ENCODE assay signal across 8 cellular contexts in the genomic region with DNA sequence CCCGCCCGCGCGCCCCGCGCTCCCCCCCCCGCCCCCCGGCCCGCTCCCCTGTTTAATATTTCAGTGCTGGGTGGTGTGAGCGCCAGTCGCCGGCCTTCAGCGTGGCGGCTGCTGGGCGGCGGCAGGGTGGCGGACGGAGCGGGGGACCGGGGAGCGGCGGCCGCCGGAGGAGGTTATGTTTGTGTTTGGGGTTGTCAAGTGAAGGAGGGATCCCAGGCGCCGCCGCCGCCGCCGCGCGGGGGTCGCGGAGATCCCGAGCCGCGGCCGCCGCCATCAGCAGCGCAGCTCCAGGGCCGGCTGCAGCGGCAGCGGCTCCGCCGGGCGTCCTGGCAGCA. TPM values are rescaled to one million over a fixed set of nuclear protein-coding genes. Genes with fewer than 3 reads are reported as not detected.
DNase-seq lines count a peak whose midpoint lies in the region; ATAC-seq and TF ChIP-seq lines count a peak whose summit lies in the region.

A gene (plus strand): TSS at position 82 of the 335 bp plus-strand sequence. CDS start 3,317 bp downstream, outside the sequence.

- H3K27ac ChIP-seq in CD4-positive, CD25-positive, alpha-beta regulatory T cell (ENCODE audit: insufficient read depth, low read length, poor library complexity, severe bottlenecking), result peak within 1 kb of the TSS; percentile 99
- peak within 1 kb of the TSS; percentile 92 for H3K27ac ChIP-seq in endodermal cell (ENCODE audit: low read depth, low read length)
- H3K27ac ChIP-seq in thyroid gland, result peak within 1 kb of the TSS; percentile 81 to 94 (median 93)

- peak within 1 kb of the TSS; percentile 75 for H3K9ac ChIP-seq in endodermal cell (ENCODE audit: extremely low read depth, low read length, poor library complexity, severe bottlenecking)

- H3K4me3 Mint-ChIP-seq in CD4-positive, CD25-positive, alpha-beta regulatory T cell, result peak within 1 kb of the TSS; percentile 96 to 100 (median 97)
- peak within 1 kb of the TSS; percentile 98 for H3K4me3 Mint-ChIP-seq in HFFc6
- H3K4me3 Mint-ChIP-seq in endodermal cell, result peak within 1 kb of the TSS; percentile 94
- peak within 1 kb of the TSS; percentile 92 for H3K4me3 Mint-ChIP-seq in mesothelial cell of epicardium

- peaks cover 21% of the 10 kb centered on the region for H3K36me3 ChIP-seq in CD4-positive, CD25-positive, alpha-beta regulatory T cell (ENCODE audit: control insufficient read depth, insufficient read depth, low read length)
- H3K36me3 ChIP-seq in endodermal cell (ENCODE audit: control insufficient read depth, insufficient read depth, low read length) (peaks cover 30% of the 10 kb centered on the region), thyroid gland (peaks cover 2 to 3% of the 10 kb centered on the region in 2 donors)

- no peak for ATAC-seq in CD4-positive, CD25-positive, alpha-beta regulatory T cell (ENCODE audit: low read depth in 2 of 2)
- ATAC-seq in HG03108 (IDR thresholded peaks at IDR 0.05; ENCODE audit: unreplicated experiment), result no peak

- peak within 1 kb of the TSS; percentile 99 for H3K27ac Mint-ChIP-seq in CD4-positive, CD25-positive, alpha-beta regulatory T cell
- H3K27ac Mint-ChIP-seq in HFFc6, result peak within 1 kb of the TSS; percentile 94
- H3K27ac Mint-ChIP-seq in endodermal cell, result peak within 1 kb of the TSS; percentile 96
- peak within 1 kb of the TSS; percentile 100 for H3K27ac Mint-ChIP-seq in mesothelial cell of epicardium

- peaks cover 31% of the 10 kb centered on the region for H3K4me1 ChIP-seq in CD4-positive, CD25-positive, alpha-beta regulatory T cell (ENCODE audit: control insufficient read depth, insufficient read depth, low read length, poor library complexity, severe bottlenecking)
- H3K4me1 ChIP-seq in endodermal cell (ENCODE audit: control insufficient read depth, insufficient read depth, low read length) (no peaks in the 10 kb centered on the region), thyroid gland (peaks cover 23% of the 10 kb centered on the region in 2 donors)

- intact Hi-C loops in T-helper 1 cell treated with Interleukin-12 subunit alpha and Interleukin-12 subunit beta and Interleukin-4 antibody, amounts not matched to agents 30 ng/mL and 1 ng/mL, for 36 hours (cut with micrococcal nuclease), result loop anchor here (2.0 to 10.0 kb wide), 4 partner anchors 63 to 1563 kb away; a partner anchor contains a TSS
- intact Hi-C loops in thyroid gland (cut with DNase I), result no loop called here

- peaks cover 0 to 10% (median 2%) of the 10 kb centered on the region in 7 donors for H3K9me3 Mint-ChIP-seq in CD4-positive, CD25-positive, alpha-beta regulatory T cell
- H3K9me3 Mint-ChIP-seq in HFFc6 (peaks cover 9% of the 10 kb centered on the region), endodermal cell (peaks cover 6% of the 10 kb centered on the region), mesothelial cell of epicardium (peaks cover 5% of the 10 kb centered on the region)

- 1% methylated on average over 38 of the region's 46 CpGs; no CpG with 5 or more reads in 1 of the 2 experiments for WGBS in endodermal cell (ENCODE audit: insufficient coverage in 1 of 2, insufficient read length in 1 of 2), 2 experiments
- WGBS in thyroid gland, 2 donors, result no CpG with 5 or more reads among the region's 46 CpGs

- no peak for DNase-seq in CD4-positive, CD25-positive, alpha-beta regulatory T cell
- DNase-seq in HFFc6, result no peak
- peak; percentile 75 for DNase-seq in endodermal cell
- peak; percentile 49 to 70 for DNase-seq in mesothelial cell of epicardium (ENCODE audit: low spot score in 2 of 2, unreplicated experiment in 2 of 2)
- peak; percentile 37 to 44 for DNase-seq in thyroid gland
- DNase-seq in superior temporal gyrus (ENCODE audit: extremely low spot score), result no peak

- H3K4me3 ChIP-seq in CD4-positive, CD25-positive, alpha-beta regulatory T cell (ENCODE audit: low read depth, low read length), result peak within 1 kb of the TSS; percentile 89
- H3K4me3 ChIP-seq in endodermal cell (ENCODE audit: low read length) (peak within 1 kb of the TSS; percentile 98), thyroid gland (replicated peaks in 1 of 3) (peak within 1 kb of the TSS; percentile 48 to 83 (median 67))

- H3K9me3 ChIP-seq in CD4-positive, CD25-positive, alpha-beta regulatory T cell (ENCODE audit: control insufficient read depth in 2 of 2, low read length in 2 of 2), result no peaks in the 10 kb centered on the region
- H3K9me3 ChIP-seq in endodermal cell (ENCODE audit: control insufficient read depth, low read length), result peaks cover 26% of the 10 kb centered on the region
- no peaks in the 10 kb centered on the region for H3K9me3 ChIP-seq in thyroid gland

- H3K36me3 Mint-ChIP-seq in CD4-positive, CD25-positive, alpha-beta regulatory T cell, result peaks cover 19% of the 10 kb centered on the region
- H3K36me3 Mint-ChIP-seq in HFFc6 (ENCODE audit: low read depth), result peaks cover 29% of the 10 kb centered on the region
- peaks cover 30% of the 10 kb centered on the region for H3K36me3 Mint-ChIP-seq in endodermal cell (ENCODE audit: low read depth)
- peaks cover 14% of the 10 kb centered on the region for H3K36me3 Mint-ChIP-seq in mesothelial cell of epicardium

- no peaks in the 10 kb centered on the region for H3K27me3 ChIP-seq in CD4-positive, CD25-positive, alpha-beta regulatory T cell (ENCODE audit: control insufficient read depth, insufficient read depth, low read length)
- H3K27me3 ChIP-seq in endodermal cell (ENCODE audit: control insufficient read depth, insufficient read depth, low read length, poor library complexity, severe bottlenecking) (no peaks in the 10 kb centered on the region), thyroid gland (no peaks in the 10 kb centered on the region)

- H3K27me3 Mint-ChIP-seq in CD4-positive, CD25-positive, alpha-beta regulatory T cell, result peaks cover 23% of the 10 kb centered on the region
- H3K27me3 Mint-ChIP-seq in HFFc6 (ENCODE audit: insufficient read depth) (peaks cover 2% of the 10 kb centered on the region; the same call in 1 of the 2 replicates), endodermal cell (ENCODE audit: insufficient read depth) (no peaks in the 10 kb centered on the region), mesothelial cell of epicardium (ENCODE audit: low read depth) (no peaks in the 10 kb centered on the region)

- TF ChIP-seq POLR2A in thyroid gland (IDR thresholded peaks at IDR 0.05), result peak in 1 of 2 donors; percentile 34

- peaks cover 29 to 67% (median 39%) of the 10 kb centered on the region in 4 donors for H3K4me1 Mint-ChIP-seq in CD4-positive, CD25-positive, alpha-beta regulatory T cell
- peaks cover 58% of the 10 kb centered on the region for H3K4me1 Mint-ChIP-seq in HFFc6 (ENCODE audit: low read depth)
- H3K4me1 Mint-ChIP-seq in endodermal cell, result peaks cover 18% of the 10 kb centered on the region
- H3K4me1 Mint-ChIP-seq in mesothelial cell of epicardium, result peaks cover 52% of the 10 kb centered on the region

- TF ChIP-seq CTCF in HFFc6 (IDR thresholded peaks at IDR 0.05), result no peak
- no peak for TF ChIP-seq CTCF in endodermal cell (conservative IDR thresholded peaks at IDR 0.05)
- no peak for TF ChIP-seq CTCF in mesothelial cell of epicardium (IDR thresholded peaks at IDR 0.05; ENCODE audit: unreplicated experiment)
- TF ChIP-seq CTCF in thyroid gland (IDR thresholded peaks at IDR 0.05), result no peak

RNA-seq across cellular contexts. Expression of the gene that starts here (rescaled TPM):
- 96.4 TPM for total RNA-seq in CD4-positive, CD25-positive, alpha-beta regulatory T cell
- polyA plus RNA-seq in CD4-positive, CD25-positive, alpha-beta regulatory T cell, result 1 to 10 TPM; 3.9 to 7.7 (median 7.1) TPM
- total RNA-seq in HFFc6 (2021; fragmentation: NEBNext Ultra II Directional; extraction: Animal tissue kit (Norgen Biotek cat#: 25700)), result 10 to 100 TPM; 10.3 to 19.9 (median 11.8) TPM
- total RNA-seq in T-helper 1 cell treated with Interleukin-12 subunit alpha and Interleukin-12 subunit beta and Interleukin-4 antibody, amounts not matched to agents 30 ng/mL and 1 ng/mL, for 36 hours, result 35.7 and 37.4 TPM in 2 replicates
- total RNA-seq in endodermal cell (10 to 100 TPM; 33.6 to 35.1 TPM), mesothelial cell of epicardium (63.4 to 69.4 TPM (median 64.0 TPM) in 3 replicates), thyroid gland (10 to 100 TPM; 17.4 to 35.1 (median 29.0) TPM)
- 12.0 TPM for polyA plus RNA-seq in endodermal cell (2013, experiment 1 of 2)
- 12.1 TPM for polyA plus RNA-seq in endodermal cell (2013, experiment 2 of 2)

Comparison
In these comparisons a context has a peak if more than half of its experiments do, and no peak if none do; other contexts are left out.
1. DNase-seq: peak in endodermal cell (single experiment), mesothelial cell of epicardium (2 of 2) and thyroid gland (2 of 2); none in CD4-positive, CD25-positive, alpha-beta regulatory T cell (0 of 3), HFFc6 (single experiment) and superior temporal gyrus (single experiment).
2. Peak in every context shown above with its lines, with median percentiles within 50 percentile points of each other: H3K27ac ChIP-seq, H3K4me3 ChIP-seq, H3K27ac Mint-ChIP-seq and H3K4me3 Mint-ChIP-seq.